Comparison of ENCODE assay signal across 8 cellular contexts in genomic region chr7:69564454-69565417, GRCh38. TPM values are rescaled to one million over a fixed set of nuclear protein-coding genes. Genes with fewer than 3 reads are reported as not detected.
DNase-seq lines count a peak whose midpoint lies in the region; ATAC-seq and TF ChIP-seq lines count a peak whose summit lies in the region.

No MANE protein-coding gene starts in this region.

- no peaks in the 10 kb centered on the region for H3K36me3 Mint-ChIP-seq in Calu3 (ENCODE audit: insufficient read depth, unreplicated experiment)

- DNase-seq in GM04503 (ENCODE audit: low read depth) = peak; percentile 14
- peak; percentile 66 for DNase-seq in NCI-H526 treated with DMSO at 0.1 percent for 48 hours (lab: John Stamatoyannopoulos, UW)
- no peak for DNase-seq in left ventricle myocardium superior
- no peak for DNase-seq in LoVo (ENCODE audit: low spot score)
- no peak for DNase-seq in AG08396 (ENCODE audit: low spot score)
- DNase-seq in Calu3 = no peak
- no peak for DNase-seq in T-helper 2 cell

- H3K4me3 Mint-ChIP-seq in Calu3 (ENCODE audit: low read depth, unreplicated experiment) = no peak overlapping the region

- intact Hi-C loops in left ventricle myocardium superior (cut with micrococcal nuclease) = no loop called here
- intact Hi-C loops in Calu3 (cut with micrococcal nuclease; ENCODE audit: unreplicated experiment) = no loop called here

- no peak overlapping the region for H3K27ac Mint-ChIP-seq in Calu3 (ENCODE audit: unreplicated experiment)

- H3K4me1 Mint-ChIP-seq in Calu3 (ENCODE audit: low read depth, unreplicated experiment) = no peaks in the 10 kb centered on the region

- BruUV-seq in Calu3 (replicated peaks; lab: Mats Ljungman, UMichigan) = no TSS peak

- ATAC-seq in HG02981 (IDR thresholded peaks at IDR 0.05; ENCODE audit: unreplicated experiment) (peak; percentile 61), left ventricle myocardium superior (peak; percentile 58)

- H3K9me3 Mint-ChIP-seq in Calu3 (ENCODE audit: low read depth, unreplicated experiment) = no peaks in the 10 kb centered on the region

- no peaks in the 10 kb centered on the region for H3K27me3 Mint-ChIP-seq in Calu3 (ENCODE audit: unreplicated experiment)

- CTCF ChIA-PET in Calu3 (lab: Charles Lee) = no interaction called here

- TF ChIP-seq CTCF in Calu3 (IDR thresholded peaks at IDR 0.05; ENCODE audit: unreplicated experiment) = no peak

RNA-seq across cellular contexts. Expression of gene AUTS2, which starts 33.5 kb away (rescaled TPM):
- 7.9 TPM for total RNA-seq in left ventricle myocardium superior
- total RNA-seq in Calu3 (2022) = not detected in 2 replicates

Comparison
In these comparisons a context has a peak if more than half of its experiments do, and no peak if none do; other contexts are left out.
1. DNase-seq: peak in GM04503 (single experiment) and NCI-H526 treated with DMSO at 0.1 percent for 48 hours (single experiment); none in left ventricle myocardium superior (single experiment), LoVo (single experiment), AG08396 (single experiment), Calu3 (single experiment) and T-helper 2 cell (0 of 5).